10 cellular contexts compared by ENCODE assay signal in genomic region chr20:62373631-62374179, GRCh38. TPM values are rescaled to one million over a fixed set of nuclear protein-coding genes. Genes with fewer than 3 reads are reported as not detected.
"Had no signal": no experiment of that assay in that cellular context is flagged by ENCODE, and none has a peak within 500 bp of the region (broad histone marks: within the 10 kb centered on the region; RNA-seq: fewer than 3 reads in every experiment).

No MANE protein-coding gene starts in this region.

RNA-seq across cellular contexts. Expression of gene RBBP8NL, which starts 53.6 kb away (rescaled TPM):
- total RNA-seq: activated CD4-positive, alpha-beta memory T cell treated with anti-CD3 and anti-CD28 coated beads, Interleukin-2, amount 10 ng/mL, durations not matched to agents 7 days and 5 days; activated CD4-positive, alpha-beta T cell treated with anti-CD3 and anti-CD28 coated beads, Interleukin-2, amount 10 ng/mL, durations not matched to agents 24 days and 14 days; activated T-cell treated with anti-CD3 and anti-CD28 coated beads, Interleukin-2, amount 50 U/mL, for 72 hours; cerebellum; foreskin keratinocyte; mesenteric fat pad; naive thymus-derived CD8-positive, alpha-beta T cell; osteocyte; right atrium auricular region; tibial nerve had no signal
